Comparison of ENCODE assay signal across 26 cellular contexts in genomic region chr15:51065781-51066180, GRCh38. TPM values are rescaled to one million over a fixed set of nuclear protein-coding genes. Genes with fewer than 3 reads are reported as not detected.
"Had no signal": no experiment of that assay in that cellular context is flagged by ENCODE, and none has a peak within 500 bp of the region (broad histone marks: within the 10 kb centered on the region; RNA-seq: fewer than 3 reads in every experiment).

No MANE protein-coding gene starts in this region.

- H3K4me3 Mint-ChIP-seq: activated naive CD8-positive, alpha-beta T cell; activated T-cell treated with anti-CD3 and anti-CD28 coated beads, Interleukin-2, amount 50 U/mL, for 72 hours; effector memory CD8-positive, alpha-beta T cell; stimulated activated naive CD8-positive, alpha-beta T cell treated with anti-CD3 and anti-CD28 coated beads, Interleukin-15, Interleukin-2, amounts not matched to agents 100 ng/mL and 50 ng/mL, for 24 hours had no signal

- DNase-seq: activated CD4-positive, alpha-beta T cell treated with anti-CD3 and anti-CD28 coated beads for 4 hours; activated CD4-positive, alpha-beta T cell treated with anti-CD3 and anti-CD28 coated beads, Interleukin-2, amount 50 U/mL, for 4 hours; activated naive CD4-positive, alpha-beta T cell treated with Interleukin-2 at 50 U/mL for 16 hours; activated T-cell treated with anti-CD3 and anti-CD28 coated beads for 4 hours; activated T-cell treated with anti-CD3 and anti-CD28 coated beads, Interleukin-2, amount 50 U/mL, for 72 hours; anterior cingulate cortex; body of pancreas; cerebellar nuclear complex; cortex of kidney; effector memory CD8-positive, alpha-beta T cell; erythroblast; heart left ventricle; kidney glomerular epithelial cell; mesendoderm; mucosa of descending colon; right lobe of liver; stimulated activated CD4-positive, alpha-beta T cell treated with anti-CD3 and anti-CD28 coated beads, Interleukin-12 subunit alpha, Interleukin-12 subunit beta, amount 100 ng/mL, for 4 hours; stimulated activated CD4-positive, alpha-beta T cell treated with anti-CD3 and anti-CD28 coated beads, Interleukin-4, amount 100 ng/mL, for 1 hour had no signal

- H3K4me1 ChIP-seq: body of pancreas, heart left ventricle, right lobe of liver had no signal

- H3K27me3 ChIP-seq: body of pancreas, heart left ventricle, ovary, right lobe of liver had no signal

- ATAC-seq: activated T-cell treated with anti-CD3 and anti-CD28 coated beads, Interleukin-2, amount 50 U/mL, for 72 hours; body of pancreas; effector memory CD8-positive, alpha-beta T cell; left lobe of liver; mucosa of descending colon; right lobe of liver had no signal

- H3K27ac Mint-ChIP-seq: activated naive CD8-positive, alpha-beta T cell; activated T-cell treated with anti-CD3 and anti-CD28 coated beads, Interleukin-2, amount 50 U/mL, for 72 hours; effector memory CD8-positive, alpha-beta T cell; progenitor cell of endocrine pancreas; stimulated activated naive CD8-positive, alpha-beta T cell treated with anti-CD3 and anti-CD28 coated beads, Interleukin-15, Interleukin-2, amounts not matched to agents 100 ng/mL and 50 ng/mL, for 24 hours had no signal

- H3K9me3 ChIP-seq: body of pancreas, heart left ventricle, mucosa of descending colon, ovary, right lobe of liver, thoracic aorta had no signal

- H3K4me3 ChIP-seq: body of pancreas, cardiac muscle cell, heart left ventricle, lung, mucosa of descending colon, ovary, right lobe of liver, thoracic aorta had no signal

- H3K27ac ChIP-seq: body of pancreas, cardiac muscle cell, heart left ventricle, ovary, right lobe of liver, thoracic aorta had no signal

- H3K36me3 ChIP-seq: cardiac muscle cell, heart left ventricle, ovary, right lobe of liver, thoracic aorta had no signal

- H3K9me3 Mint-ChIP-seq: activated T-cell treated with anti-CD3 and anti-CD28 coated beads, Interleukin-2, amount 50 U/mL, for 72 hours; effector memory CD8-positive, alpha-beta T cell; stimulated activated naive CD8-positive, alpha-beta T cell treated with anti-CD3 and anti-CD28 coated beads, Interleukin-15, Interleukin-2, amounts not matched to agents 100 ng/mL and 50 ng/mL, for 24 hours had no signal

- H3K36me3 Mint-ChIP-seq: activated naive CD8-positive, alpha-beta T cell had no signal

RNA-seq across cellular contexts. Expression of gene TNFAIP8L3, which starts 28.9 kb away (rescaled TPM):
- total RNA-seq: cardiac muscle cell, progenitor cell of endocrine pancreas had no signal
